Comparison of ENCODE assay signal across 24 cellular contexts in the genomic region with DNA sequence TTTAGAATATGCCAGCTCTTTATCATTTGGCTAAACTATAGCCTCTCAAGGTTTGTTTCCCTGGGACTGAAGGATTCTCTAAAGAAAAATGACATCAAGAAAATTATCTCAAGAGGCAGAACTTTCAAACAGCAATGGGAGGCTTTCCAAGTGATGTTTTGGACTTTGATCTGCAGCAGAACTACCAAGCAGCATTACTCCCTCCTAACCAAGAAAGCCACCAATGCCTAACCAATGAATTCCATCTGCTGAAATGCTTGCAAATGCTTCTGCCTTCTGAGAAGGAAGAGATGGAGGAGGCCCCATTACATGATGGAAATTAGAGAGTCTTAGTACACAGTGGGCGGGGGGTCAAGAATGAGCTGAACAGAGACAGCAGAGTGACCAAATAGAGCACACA.
"Had no signal": no experiment of that assay in that cellular context is flagged by ENCODE, and none has a peak within 500 bp of the region (broad histone marks: within the 10 kb centered on the region; RNA-seq: fewer than 3 reads in every experiment).

No MANE protein-coding gene starts in this region.

- H3K4me3 ChIP-seq: cardiac muscle cell had no signal

- H3K9me3 Mint-ChIP-seq: activated B cell treated with CpG ODN at 0.5 μM for 24 hours; activated CD4-positive, alpha-beta T cell treated with anti-CD3 and anti-CD28 coated beads, Interleukin-2, amount 10 ng/mL, durations not matched to agents 24 days and 14 days; activated naive CD4-positive, alpha-beta T cell treated with anti-CD3 and anti-CD28 coated beads for 36 hours; activated T-cell treated with anti-CD3 and anti-CD28 coated beads, Interleukin-2, amount 50 U/mL, for 4 hours had no signal

- H3K27me3 Mint-ChIP-seq: activated B cell treated with CpG ODN at 0.5 μM for 24 hours; activated naive CD8-positive, alpha-beta T cell; T-helper 17 cell had no signal

- H3K4me3 Mint-ChIP-seq: activated B cell treated with CpG ODN at 0.5 μM for 24 hours; activated CD4-positive, alpha-beta T cell treated with anti-CD3 and anti-CD28 coated beads, Interleukin-2, amount 10 ng/mL, durations not matched to agents 24 days and 14 days; activated naive CD4-positive, alpha-beta T cell treated with anti-CD3 and anti-CD28 coated beads for 36 hours; activated naive CD8-positive, alpha-beta T cell; activated T-cell treated with anti-CD3 and anti-CD28 coated beads, Interleukin-2, amount 50 U/mL, for 4 hours; T-helper 17 cell had no signal

- H3K27ac Mint-ChIP-seq: activated B cell treated with CpG ODN at 0.5 μM for 24 hours; activated CD4-positive, alpha-beta T cell treated with anti-CD3 and anti-CD28 coated beads, Interleukin-2, amount 10 ng/mL, durations not matched to agents 24 days and 14 days; activated naive CD4-positive, alpha-beta T cell treated with anti-CD3 and anti-CD28 coated beads for 36 hours; activated naive CD8-positive, alpha-beta T cell; T-helper 17 cell had no signal

- H3K36me3 Mint-ChIP-seq: activated naive CD8-positive, alpha-beta T cell had no signal

- H3K27ac ChIP-seq: brain microvascular endothelial cell, cardiac muscle cell had no signal

- H3K27me3 ChIP-seq: brain microvascular endothelial cell had no signal

- ATAC-seq: activated T-cell treated with anti-CD3 and anti-CD28 coated beads, Interleukin-2, amount 50 U/mL, for 4 hours; PC-3; T-helper 17 cell had no signal

- H3K36me3 ChIP-seq: brain microvascular endothelial cell, cardiac muscle cell had no signal

- DNase-seq: activated B cell treated with CpG ODN at 0.5 μM for 24 hours; activated CD4-positive, alpha-beta T cell treated with anti-CD3 and anti-CD28 coated beads for 1 hour; activated CD4-positive, alpha-beta T cell treated with anti-CD3 and anti-CD28 coated beads, Interleukin-2, amount 10 ng/mL, durations not matched to agents 24 days and 14 days; activated CD4-positive, alpha-beta T cell treated with anti-CD3 and anti-CD28 coated beads, Interleukin-2, amount 50 U/mL, for 48 hours; activated CD8-positive, alpha-beta memory T cell treated with anti-CD3 and anti-CD28 coated beads for 24 hours; activated effector memory CD4-positive, alpha-beta T cell treated with anti-CD3 and anti-CD28 coated beads, Interleukin-2, amount 50 U/mL, for 16 hours; activated naive CD4-positive, alpha-beta T cell treated with anti-CD3 and anti-CD28 coated beads for 36 hours; activated T-cell treated with anti-CD3 and anti-CD28 coated beads, Interleukin-2, amount 50 U/mL, for 4 hours; amygdala; brain microvascular endothelial cell; Karpas-422; MM.1S; NCI-H1105; NCI-H1436; NCI-H1694 treated with DMSO at 0.1 percent for 48 hours; NCI-H2029 treated with DMSO at 0.1 percent for 48 hours; NCI-H446; NCI-H524; PC-3; SHP77 treated with DMSO at 0.1 percent for 48 hours; T-helper 17 cell; T-helper 9 cell had no signal
